ENCODE assay signal across 11 cellular contexts in genomic region chr2:120230515-120231471, GRCh38. TPM values are rescaled to one million over a fixed set of nuclear protein-coding genes. Genes with fewer than 3 reads are reported as not detected.
A peak's percentile ranks its signal among the peaks of the same experiment; 100 is the strongest.
DNase-seq lines count a peak whose midpoint lies in the region; ATAC-seq and TF ChIP-seq lines count a peak whose summit lies in the region.
"Had no signal": no experiment of that assay in that cellular context is flagged by ENCODE, and none has a peak within 500 bp of the region (broad histone marks: within the 10 kb centered on the region; RNA-seq: fewer than 3 reads in every experiment).

No MANE protein-coding gene starts in this region.

- H3K27ac ChIP-seq in KMS-11 = peak overlapping the region; percentile 97; the same call in 1 of the 2 replicates
- H3K27ac ChIP-seq in sigmoid colon = peak overlapping the region in 2 of 4 donors; percentile 15 to 25
- H3K27ac ChIP-seq in WERI-Rb-1 = no peak overlapping the region
- H3K27ac ChIP-seq: thoracic aorta had no signal

- TF ChIP-seq CTCF in KMS-11 (conservative IDR thresholded peaks at IDR 0.05; ENCODE audit: low read depth, low read length) (no peak), sigmoid colon (IDR thresholded peaks at IDR 0.05) (no peak), WERI-Rb-1 (IDR thresholded peaks at IDR 0.05; ENCODE audit: low read depth, low read length) (no peak)

- intact Hi-C loops in dendritic cell treated with granulocyte-macrophage colony-stimulating factor and Interleukin-4, amounts not matched to agents 40 ng/mL and 50 ng/mL, for 4 days (cut with micrococcal nuclease) = no loop called here
- intact Hi-C loops in sigmoid colon (cut with DNase I) = loop anchor here (10.0 kb wide), 1 partner anchor 844 kb away; no protein-coding TSS in a partner anchor

- no peak for TF ChIP-seq EP300 in sigmoid colon (IDR thresholded peaks at IDR 0.05)

- no peaks in the 10 kb centered on the region for H4K20me1 ChIP-seq in KMS-11 (ENCODE audit: insufficient read depth)

- peak; percentile 18 for DNase-seq in activated CD4-positive, CD25-positive, alpha-beta regulatory T cell treated with anti-CD3 and anti-CD28 coated beads, Interleukin-2, amount 50 U/mL, for 72 hours
- DNase-seq in sigmoid colon (peak; percentile 50), WERI-Rb-1 (no peak), NCI-H69 (lab: John Stamatoyannopoulos, UW) (no peak)
- DNase-seq in effector CD4-positive, alpha-beta T cell = no peak
- DNase-seq: MG63 had no signal

- H2AFZ ChIP-seq in KMS-11 (ENCODE audit: low read depth) = no peak overlapping the region

- peaks cover 23% of the 10 kb centered on the region for H3K4me1 Mint-ChIP-seq in dendritic cell treated with granulocyte-macrophage colony-stimulating factor and Interleukin-4, amounts not matched to agents 40 ng/mL and 50 ng/mL, for 4 days (ENCODE audit: low read depth)

- no peaks in the 10 kb centered on the region for H3K36me3 Mint-ChIP-seq in dendritic cell treated with granulocyte-macrophage colony-stimulating factor and Interleukin-4, amounts not matched to agents 40 ng/mL and 50 ng/mL, for 4 days (ENCODE audit: low read depth)

- H3K4me1 ChIP-seq in KMS-11 (ENCODE audit: low read depth, poor library complexity, severe bottlenecking) = peaks cover 35% of the 10 kb centered on the region
- peaks cover 0 to 23% (median 13%) of the 10 kb centered on the region in 4 donors for H3K4me1 ChIP-seq in sigmoid colon

- no peaks in the 10 kb centered on the region for H3K27me3 ChIP-seq in KMS-11 (ENCODE audit: insufficient read depth, low read depth)
- no peaks in the 10 kb centered on the region for H3K27me3 ChIP-seq in sigmoid colon
- no peaks in the 10 kb centered on the region for H3K27me3 ChIP-seq in WERI-Rb-1 (ENCODE audit: insufficient read depth, low read depth, severe bottlenecking)
- H3K27me3 ChIP-seq: ascending aorta, MG63 had no signal

- no peaks in the 10 kb centered on the region for H3K9me3 Mint-ChIP-seq in dendritic cell treated with granulocyte-macrophage colony-stimulating factor and Interleukin-4, amounts not matched to agents 40 ng/mL and 50 ng/mL, for 4 days

- H3K4me3 ChIP-seq in KMS-11 (IDR thresholded peaks at IDR 0.05; ENCODE audit: insufficient read depth, low read depth, low read length) (no peak overlapping the region), sigmoid colon (no peak overlapping the region), WERI-Rb-1 (ENCODE audit: low read depth, low read length) (no peak overlapping the region)
- H3K4me3 ChIP-seq: MG63 had no signal

- peak overlapping the region; percentile 28 for H3K27ac Mint-ChIP-seq in dendritic cell treated with granulocyte-macrophage colony-stimulating factor and Interleukin-4, amounts not matched to agents 40 ng/mL and 50 ng/mL, for 4 days

- H3K4me3 Mint-ChIP-seq in dendritic cell treated with granulocyte-macrophage colony-stimulating factor and Interleukin-4, amounts not matched to agents 40 ng/mL and 50 ng/mL, for 4 days = no peak overlapping the region

- peak overlapping the region; percentile 81; the same call in 1 of the 2 replicates for H3K9ac ChIP-seq in KMS-11

- H3K79me2 ChIP-seq in KMS-11 (ENCODE audit: insufficient read depth, low read depth) = peaks cover 12% of the 10 kb centered on the region

- H3K9me3 ChIP-seq in sigmoid colon (no peaks in the 10 kb centered on the region), WERI-Rb-1 (ENCODE audit: severe bottlenecking) (no peaks in the 10 kb centered on the region)
- H3K9me3 ChIP-seq: ascending aorta, MG63, thoracic aorta had no signal

- no peak for ATAC-seq in activated CD4-positive, CD25-positive, alpha-beta regulatory T cell treated with anti-CD3 and anti-CD28 coated beads, Interleukin-2, amount 50 U/mL, for 24 hours

- TF ChIP-seq POLR2A in sigmoid colon (IDR thresholded peaks at IDR 0.05) = no peak

- peak overlapping the region; percentile 68 for H3K4me2 ChIP-seq in KMS-11

- H3K27me3 Mint-ChIP-seq in dendritic cell treated with granulocyte-macrophage colony-stimulating factor and Interleukin-4, amounts not matched to agents 40 ng/mL and 50 ng/mL, for 4 days = peaks cover 26% of the 10 kb centered on the region

- H3K36me3 ChIP-seq in KMS-11 (ENCODE audit: insufficient read depth) = no peaks in the 10 kb centered on the region
- H3K36me3 ChIP-seq in sigmoid colon = no peaks in the 10 kb centered on the region
- no peaks in the 10 kb centered on the region for H3K36me3 ChIP-seq in WERI-Rb-1
- H3K36me3 ChIP-seq: ascending aorta, MG63, thoracic aorta had no signal

- 43 to 73% methylated on average over 17 of the region's 17 CpGs for WGBS in sigmoid colon, 2 donors

RNA-seq across cellular contexts. Expression of gene TMEM185B, which starts 7.6 kb away (rescaled TPM):
- total RNA-seq in sigmoid colon = 10 to 100 TPM; 16.8 to 32.1 (median 25.0) TPM
- 1 to 10 TPM; 1.6 to 9.7 (median 1.8) TPM for polyA plus RNA-seq in sigmoid colon

RNA-seq across cellular contexts. Expression of gene RALB, which starts 21.9 kb away (rescaled TPM):
- total RNA-seq in sigmoid colon = 10 to 100 TPM; 47.9 to 60.2 (median 50.5) TPM
- polyA plus RNA-seq in sigmoid colon = 100 to 1,000 TPM in 2 of 3 donors, 10 to 100 TPM in 1; 86.6 to 143 (median 118) TPM

Comparison
In these comparisons a context has a peak if more than half of its experiments do, and no peak if none do; other contexts are left out.
1. DNase-seq: peak in activated CD4-positive, CD25-positive, alpha-beta regulatory T cell treated with anti-CD3 and anti-CD28 coated beads, Interleukin-2, amount 50 U/mL, for 72 hours (single experiment) and sigmoid colon (single experiment); none in WERI-Rb-1 (single experiment), NCI-H69 (single experiment) and effector CD4-positive, alpha-beta T cell (single experiment).